ENCODE assay signal across 26 cellular contexts in the genomic region with DNA sequence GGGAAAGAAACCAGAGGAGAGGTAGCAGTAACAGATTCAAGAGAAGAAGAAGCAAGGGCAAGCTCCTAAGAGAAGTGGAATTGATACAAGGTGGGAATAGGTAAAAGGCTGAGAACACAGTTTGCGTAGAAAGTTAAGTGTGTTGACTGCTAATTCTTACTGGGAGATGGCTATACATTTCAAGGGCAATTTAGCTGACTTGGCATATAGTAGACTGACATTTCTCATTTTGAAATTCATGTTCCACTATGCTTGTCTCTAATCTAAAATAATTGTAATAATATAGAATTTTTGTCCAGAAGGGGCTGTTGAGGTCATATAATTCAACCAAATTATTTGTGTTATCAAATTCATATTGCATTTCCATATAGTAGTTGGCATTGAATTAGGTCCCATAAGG.
"Had no signal": no experiment of that assay in that cellular context is flagged by ENCODE, and none has a peak within 500 bp of the region (broad histone marks: within the 10 kb centered on the region; RNA-seq: fewer than 3 reads in every experiment).

No MANE protein-coding gene starts in this region.

- H3K4me1 ChIP-seq: left ventricle myocardium inferior, pancreas, prostate gland, sigmoid colon, spleen, suprapubic skin, tibial artery, upper lobe of right lung had no signal

- H3K27me3 ChIP-seq: pancreas, sigmoid colon, spleen, suprapubic skin, tibial artery, upper lobe of right lung had no signal

- H3K27ac ChIP-seq: left ventricle myocardium inferior, pancreas, prostate gland, sigmoid colon, spleen, suprapubic skin, thoracic aorta, tibial artery, upper lobe of right lung had no signal

- H3K9me3 ChIP-seq: left ventricle myocardium inferior, mucosa of descending colon, pancreas, prostate gland, sigmoid colon, spleen, suprapubic skin, thoracic aorta, tibial artery, upper lobe of right lung had no signal

- ATAC-seq: mucosa of descending colon; naive thymus-derived CD4-positive, alpha-beta T cell; natural killer cell treated with Interleukin-12 subunit alpha and Interleukin-12 subunit beta and Interleukin-15 and Interleukin-18, amount 100 ng/mL, for 72 hours; pancreas; right cardiac atrium; stimulated activated effector memory CD8-positive, alpha-beta T cell treated with anti-CD3 and anti-CD28 coated beads, Interleukin-12 subunit alpha, Interleukin-12 subunit beta, amount 100 ng/mL, for 72 hours; upper lobe of right lung had no signal

- H3K36me3 ChIP-seq: left ventricle myocardium inferior, pancreas, prostate gland, sigmoid colon, spleen, suprapubic skin, thoracic aorta, tibial artery, upper lobe of right lung had no signal

- H3K36me3 Mint-ChIP-seq: natural killer cell treated with Interleukin-12 subunit alpha and Interleukin-12 subunit beta and Interleukin-15 and Interleukin-18, amount 100 ng/mL, for 72 hours; stimulated activated effector memory CD8-positive, alpha-beta T cell treated with anti-CD3 and anti-CD28 coated beads, Interleukin-12 subunit alpha, Interleukin-12 subunit beta, amount 100 ng/mL, for 72 hours had no signal

- H3K9me3 Mint-ChIP-seq: natural killer cell treated with Interleukin-12 subunit alpha and Interleukin-12 subunit beta and Interleukin-15 and Interleukin-18, amount 100 ng/mL, for 72 hours; stimulated activated naive CD8-positive, alpha-beta T cell treated with anti-CD3 and anti-CD28 coated beads, Interleukin-15, Interleukin-2, amounts not matched to agents 100 ng/mL and 50 ng/mL, for 24 hours had no signal

- H3K4me3 Mint-ChIP-seq: naive thymus-derived CD4-positive, alpha-beta T cell; natural killer cell treated with Interleukin-12 subunit alpha and Interleukin-12 subunit beta and Interleukin-15 and Interleukin-18, amount 100 ng/mL, for 72 hours; stimulated activated effector memory CD8-positive, alpha-beta T cell treated with anti-CD3 and anti-CD28 coated beads, Interleukin-12 subunit alpha, Interleukin-12 subunit beta, amount 100 ng/mL, for 72 hours; stimulated activated naive CD8-positive, alpha-beta T cell treated with anti-CD3 and anti-CD28 coated beads, Interleukin-15, Interleukin-2, amounts not matched to agents 100 ng/mL and 50 ng/mL, for 24 hours had no signal

- H3K27ac Mint-ChIP-seq: naive thymus-derived CD4-positive, alpha-beta T cell; natural killer cell treated with Interleukin-12 subunit alpha and Interleukin-12 subunit beta and Interleukin-15 and Interleukin-18, amount 100 ng/mL, for 72 hours; stimulated activated effector memory CD8-positive, alpha-beta T cell treated with anti-CD3 and anti-CD28 coated beads, Interleukin-12 subunit alpha, Interleukin-12 subunit beta, amount 100 ng/mL, for 72 hours; stimulated activated naive CD8-positive, alpha-beta T cell treated with anti-CD3 and anti-CD28 coated beads, Interleukin-15, Interleukin-2, amounts not matched to agents 100 ng/mL and 50 ng/mL, for 24 hours had no signal

- FAIRE-seq: pancreas, small intestine, urothelium cell line had no signal

- DNase-seq: islet precursor cell; left ventricle myocardium inferior; midbrain; mucosa of descending colon; naive thymus-derived CD4-positive, alpha-beta T cell; nucleus accumbens; pancreas; posterior cingulate gyrus; retina; right cardiac atrium; sigmoid colon; small intestine; spleen; stimulated activated CD4-positive, alpha-beta T cell treated with anti-CD3 and anti-CD28 coated beads, Interleukin-4, amount 100 ng/mL, for 24 hours; stimulated activated naive CD4-positive, alpha-beta T cell; tibial artery; trophoblast cell; upper lobe of right lung had no signal

- H3K4me1 Mint-ChIP-seq: stimulated activated effector memory CD8-positive, alpha-beta T cell treated with anti-CD3 and anti-CD28 coated beads, Interleukin-12 subunit alpha, Interleukin-12 subunit beta, amount 100 ng/mL, for 72 hours had no signal

- H3K27me3 Mint-ChIP-seq: naive thymus-derived CD4-positive, alpha-beta T cell; natural killer cell treated with Interleukin-12 subunit alpha and Interleukin-12 subunit beta and Interleukin-15 and Interleukin-18, amount 100 ng/mL, for 72 hours; stimulated activated naive CD8-positive, alpha-beta T cell treated with anti-CD3 and anti-CD28 coated beads, Interleukin-15, Interleukin-2, amounts not matched to agents 100 ng/mL and 50 ng/mL, for 24 hours had no signal

- H3K4me3 ChIP-seq: left ventricle myocardium inferior, lung, mucosa of descending colon, pancreas, prostate gland, sigmoid colon, spleen, suprapubic skin, thoracic aorta, tibial artery, upper lobe of right lung had no signal
